In the genomic region with DNA sequence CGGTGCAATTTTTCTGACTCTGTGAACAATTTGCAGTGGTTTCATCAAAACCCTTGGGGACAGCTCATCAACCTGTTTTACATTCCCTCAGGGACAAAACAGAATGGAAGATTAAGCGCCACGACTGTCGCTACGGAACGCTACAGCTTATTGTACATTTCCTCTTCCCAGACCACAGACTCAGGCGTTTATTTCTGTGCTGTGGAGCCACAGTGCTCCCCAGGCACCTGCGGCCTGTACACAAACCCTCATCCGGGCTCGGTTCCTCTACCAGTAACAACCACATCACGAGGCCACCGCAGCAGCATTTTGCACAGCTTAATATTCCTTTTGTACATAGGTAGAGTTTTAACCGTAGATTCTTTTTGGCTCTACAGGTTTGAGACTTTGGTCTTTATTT, we compare ENCODE assay signal across 8 cellular contexts.
DNase-seq lines count a peak whose midpoint lies in the region; ATAC-seq lines count a peak whose summit lies in the region.

No MANE protein-coding gene starts in this region.

- H3K4me1 ChIP-seq in mononuclear cell (ENCODE audit: insufficient read depth, low read length), result peaks cover 19% of the 10 kb centered on the region

- intact Hi-C loops in Right ventricle myocardium superior (cut with DNase I) (no loop called here), Right ventricle myocardium inferior (cut with DNase I) (no loop called here)

- H3K9me3 ChIP-seq in mononuclear cell (ENCODE audit: low read depth, low read length), result peaks cover 6% of the 10 kb centered on the region

- DNase-seq in Right ventricle myocardium superior (peak; percentile 37), Right ventricle myocardium inferior (ENCODE audit: missing footprints) (no peak), T follicular helper cell (ENCODE audit: low read depth) (peak; percentile 46), NCI-H2029 (lab: John Stamatoyannopoulos, UW) (no peak), NCI-H128 (lab: John Stamatoyannopoulos, UW; ENCODE audit: unreplicated experiment) (no peak), NCI-H82 treated with DMSO at 0.1 percent for 48 hours (lab: John Stamatoyannopoulos, UW; ENCODE audit: unreplicated experiment) (no peak)

- H3K4me3 ChIP-seq in mononuclear cell (ENCODE audit: low read length), result peak overlapping the region; percentile 39

- no peak for ATAC-seq in Right ventricle myocardium superior (ENCODE audit: poor library complexity)
- ATAC-seq in Right ventricle myocardium inferior, result no peak
- peak; percentile 80 for ATAC-seq in HG03039 (IDR thresholded peaks at IDR 0.05; ENCODE audit: unreplicated experiment)

- peaks cover 21% of the 10 kb centered on the region for H3K27me3 ChIP-seq in mononuclear cell (ENCODE audit: insufficient read depth, low read length)

Comparison
In these comparisons a context has a peak if more than half of its experiments do, and no peak if none do; other contexts are left out.
1. DNase-seq: peak in Right ventricle myocardium superior (single experiment) and T follicular helper cell (single experiment); none in Right ventricle myocardium inferior (single experiment), NCI-H2029 (single experiment), NCI-H128 (single experiment) and NCI-H82 treated with DMSO at 0.1 percent for 48 hours (single experiment).